In the genomic region with DNA sequence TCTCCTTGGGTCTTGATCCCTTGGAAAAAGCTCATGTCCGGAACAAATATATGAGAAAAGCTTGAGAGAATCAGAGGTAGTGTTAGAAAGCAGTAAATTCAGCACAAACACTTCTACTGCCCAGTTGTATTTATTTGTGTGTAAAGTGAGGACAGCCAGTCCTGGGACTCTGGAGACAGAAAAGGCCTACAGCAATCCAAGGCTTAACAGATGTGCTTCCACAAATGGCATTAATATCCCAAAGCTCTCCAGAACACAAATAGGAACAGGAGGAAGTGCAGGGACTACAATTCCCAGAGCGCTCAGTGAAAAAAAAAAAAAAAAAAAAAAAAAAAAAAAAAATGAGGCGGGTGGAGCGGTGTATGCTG, we compare ENCODE assay signal across 1 cellular context.
TF ChIP-seq lines count a peak whose summit lies in the region.

No MANE protein-coding gene starts in this region.

TF ChIP-seq in IMR-90, 13 proteins besides CTCF, POLR2A, EP300 and RAD21 (continued from another document):
- TF ChIP-seq FOS (IDR thresholded peaks at IDR 0.05; ENCODE audit: low read depth, low read length) (no peak), NFE2L2 (IDR thresholded peaks at IDR 0.05; ENCODE audit: low read depth, low read length) (no peak), SMC3 (IDR thresholded peaks at IDR 0.05; ENCODE audit: low read depth, low read length) (no peak), CHD1 (IDR thresholded peaks at IDR 0.05; ENCODE audit: low read depth, low read length) (no peak)
- TF ChIP-seq, protein P1, sequence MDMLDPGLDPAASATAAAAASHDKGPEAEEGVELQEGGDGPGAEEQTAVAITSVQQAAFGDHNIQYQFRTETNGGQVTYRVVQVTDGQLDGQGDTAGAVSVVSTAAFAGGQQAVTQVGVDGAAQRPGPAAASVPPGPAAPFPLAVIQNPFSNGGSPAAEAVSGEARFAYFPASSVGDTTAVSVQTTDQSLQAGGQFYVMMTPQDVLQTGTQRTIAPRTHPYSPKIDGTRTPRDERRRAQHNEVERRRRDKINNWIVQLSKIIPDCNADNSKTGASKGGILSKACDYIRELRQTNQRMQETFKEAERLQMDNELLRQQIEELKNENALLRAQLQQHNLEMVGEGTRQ (IDR thresholded peaks at IDR 0.05; ENCODE audit: low read depth, low read length) = no peak
